9 cellular contexts compared by ENCODE assay signal in genomic region chr3:174644287-174644686, GRCh38.
"Had no signal": no experiment of that assay in that cellular context is flagged by ENCODE, and none has a peak within 500 bp of the region (broad histone marks: within the 10 kb centered on the region; RNA-seq: fewer than 3 reads in every experiment).

No MANE protein-coding gene starts in this region.

- FAIRE-seq: HTR-8/SVneo, K562 had no signal

- H3K9me3 Mint-ChIP-seq: HFFc6 had no signal

- H3K27ac Mint-ChIP-seq: HFFc6 had no signal

- H3K27ac ChIP-seq: GM23248 had no signal

- H3K4me3 ChIP-seq: GM23248, HAP-1, K562 had no signal

- H3K36me3 ChIP-seq: HAP-1 had no signal

- DNase-seq: GM23248, H7, HFFc6, IMR-90, KG1 had no signal

- H3K9ac ChIP-seq: GM23248 had no signal

- H3K4me3 Mint-ChIP-seq: HFFc6 had no signal

- ATAC-seq: HCT116, K562 had no signal

- H3K4me1 ChIP-seq: HAP-1 had no signal

- H3K9me3 ChIP-seq: HAP-1 had no signal

- H2AFZ ChIP-seq: GM23248 had no signal
